Comparison of ENCODE assay signal across 10 cellular contexts in genomic region chr12:39372929-39373328, GRCh38.
DNase-seq lines count a peak whose midpoint lies in the region; ATAC-seq and TF ChIP-seq lines count a peak whose summit lies in the region.
"Had no signal": no experiment of that assay in that cellular context is flagged by ENCODE, and none has a peak within 500 bp of the region (broad histone marks: within the 10 kb centered on the region; RNA-seq: fewer than 3 reads in every experiment).

No MANE protein-coding gene starts in this region.

- DNase-seq in activated naive CD8-positive, alpha-beta T cell treated with anti-CD3 and anti-CD28 coated beads, Interleukin-2, amount 50 U/mL, for 24 hours = no peak
- DNase-seq in Calu3 (no peak), mesenteric fat pad (ENCODE audit: low spot score) (no peak), nucleus accumbens (lab: John Stamatoyannopoulos, UW) (no peak), testis (no peak)

- H3K4me1 Mint-ChIP-seq in activated naive CD8-positive, alpha-beta T cell treated with anti-CD3 and anti-CD28 coated beads, Interleukin-2, amount 50 U/mL, for 24 hours = peaks cover 26% of the 10 kb centered on the region
- H3K4me1 Mint-ChIP-seq in Calu3 (ENCODE audit: low read depth, unreplicated experiment) = peaks cover 23% of the 10 kb centered on the region

- H3K36me3 ChIP-seq in testis (ENCODE audit: low read depth, missing control alignments) = no peaks in the 10 kb centered on the region
- H3K36me3 ChIP-seq: thoracic aorta had no signal

- peak overlapping the region; percentile 48 for H3K4me3 Mint-ChIP-seq in activated naive CD8-positive, alpha-beta T cell treated with anti-CD3 and anti-CD28 coated beads, Interleukin-2, amount 50 U/mL, for 24 hours
- H3K4me3 Mint-ChIP-seq in Calu3 (ENCODE audit: low read depth, unreplicated experiment) = no peak overlapping the region

- intact Hi-C loops in Calu3 (cut with micrococcal nuclease; ENCODE audit: unreplicated experiment) (no loop called here), testis (cut with DNase I; ENCODE audit: low total_unique reads) (no loop called here)

- no peak for TF ChIP-seq POLR2A in testis (IDR thresholded peaks at IDR 0.05)

- no peak overlapping the region for H3K4me3 ChIP-seq in testis
- H3K4me3 ChIP-seq: thoracic aorta had no signal

- BruUV-seq in Calu3 (replicated peaks; lab: Mats Ljungman, UMichigan) = no TSS peak

- peak overlapping the region; percentile 68 for H3K27ac Mint-ChIP-seq in activated naive CD8-positive, alpha-beta T cell treated with anti-CD3 and anti-CD28 coated beads, Interleukin-2, amount 50 U/mL, for 24 hours
- H3K27ac Mint-ChIP-seq in Calu3 (ENCODE audit: unreplicated experiment) = no peak overlapping the region

- TF ChIP-seq CTCF in Calu3 (IDR thresholded peaks at IDR 0.05; ENCODE audit: unreplicated experiment) (no peak), testis (IDR thresholded peaks at IDR 0.05) (no peak)

- no peaks in the 10 kb centered on the region for H3K9me3 Mint-ChIP-seq in activated naive CD8-positive, alpha-beta T cell treated with anti-CD3 and anti-CD28 coated beads, Interleukin-2, amount 50 U/mL, for 24 hours
- no peaks in the 10 kb centered on the region for H3K9me3 Mint-ChIP-seq in Calu3 (ENCODE audit: low read depth, unreplicated experiment)

- H3K36me3 Mint-ChIP-seq in activated naive CD8-positive, alpha-beta T cell treated with anti-CD3 and anti-CD28 coated beads, Interleukin-2, amount 50 U/mL, for 24 hours (ENCODE audit: low read depth) = peaks cover 9% of the 10 kb centered on the region
- no peaks in the 10 kb centered on the region for H3K36me3 Mint-ChIP-seq in Calu3 (ENCODE audit: insufficient read depth, unreplicated experiment)

- no peaks in the 10 kb centered on the region for H3K27me3 Mint-ChIP-seq in activated naive CD8-positive, alpha-beta T cell treated with anti-CD3 and anti-CD28 coated beads, Interleukin-2, amount 50 U/mL, for 24 hours
- no peaks in the 10 kb centered on the region for H3K27me3 Mint-ChIP-seq in Calu3 (ENCODE audit: unreplicated experiment)

- H3K27me3 ChIP-seq in testis = no peaks in the 10 kb centered on the region

- no peaks in the 10 kb centered on the region for H3K9me3 ChIP-seq in testis
- H3K9me3 ChIP-seq: thoracic aorta had no signal

- WGBS in testis, 2 donors = 67 to 76% methylated on average over 2 of the region's 2 CpGs

- CTCF ChIA-PET in Calu3 (lab: Charles Lee) = no interaction called here

- no peaks in the 10 kb centered on the region for H3K4me1 ChIP-seq in testis

- no peak overlapping the region for H3K27ac ChIP-seq in testis
- H3K27ac ChIP-seq: HL-60, thoracic aorta had no signal

- ATAC-seq in GM18499 (IDR thresholded peaks at IDR 0.05; ENCODE audit: insufficient read depth, unreplicated experiment) (peak; percentile 89), GM21447 (IDR thresholded peaks at IDR 0.05; ENCODE audit: unreplicated experiment) (peak; percentile 89), HG03520 (IDR thresholded peaks at IDR 0.05; ENCODE audit: unreplicated experiment) (peak; percentile 85)
- peak; percentile 94 for ATAC-seq in activated naive CD8-positive, alpha-beta T cell treated with anti-CD3 and anti-CD28 coated beads, Interleukin-2, amount 50 U/mL, for 24 hours
